ENCODE assay signal across 26 cellular contexts in genomic region chr12:69002969-69003368, GRCh38.
"Had no signal": no experiment of that assay in that cellular context is flagged by ENCODE, and none has a peak within 500 bp of the region (broad histone marks: within the 10 kb centered on the region; RNA-seq: fewer than 3 reads in every experiment).

No MANE protein-coding gene starts in this region.

- H3K27ac ChIP-seq: esophagus squamous epithelium, prostate gland, right atrium auricular region, testis, tibial artery, upper lobe of right lung, uterus had no signal

- H3K27me3 ChIP-seq: esophagus squamous epithelium, right atrium auricular region, testis, tibial artery, upper lobe of right lung, uterus had no signal

- ATAC-seq: effector memory CD8-positive, alpha-beta T cell; naive thymus-derived CD4-positive, alpha-beta T cell; sciatic nerve; upper lobe of right lung had no signal

- H3K4me1 ChIP-seq: prostate gland, testis, uterus had no signal

- H3K9me3 ChIP-seq: esophagus squamous epithelium, prostate gland, right atrium auricular region, testis, tibial artery, upper lobe of right lung, uterus had no signal

- H3K4me3 ChIP-seq: esophagus squamous epithelium, lung, prostate gland, right atrium auricular region, smooth muscle cell, testis, tibial artery, upper lobe of right lung, uterus had no signal

- DNase-seq: cortex of kidney; effector memory CD8-positive, alpha-beta T cell; erythroblast; esophagus squamous epithelium; hypothalamus; immature natural killer cell; islet precursor cell; kidney glomerular epithelial cell; naive thymus-derived CD4-positive, alpha-beta T cell; nephron progenitor cell; nucleus accumbens; stimulated activated CD4-positive, alpha-beta T cell treated with anti-CD3 and anti-CD28 coated beads, Interleukin-12 subunit alpha, Interleukin-12 subunit beta, amount 100 ng/mL, for 4 hours; stimulated activated CD4-positive, alpha-beta T cell treated with anti-CD3 and anti-CD28 coated beads, Interleukin-1b, Interleukin-23, amount 100 ng/mL, for 48 hours; stimulated activated CD4-positive, alpha-beta T cell treated with anti-CD3 and anti-CD28 coated beads, Interleukin-4, amount 100 ng/mL, for 1 hour; stimulated activated CD8-positive, alpha-beta memory T cell treated with anti-CD3 and anti-CD28 coated beads, Interleukin-4, amount 100 ng/mL, for 48 hours; stimulated activated naive CD4-positive, alpha-beta T cell treated with Interleukin-2 at 50 U/mL for 16 hours; substantia nigra; testis; tibial artery; upper lobe of right lung; uterus had no signal

- H3K4me2 ChIP-seq: smooth muscle cell had no signal

- H3K36me3 ChIP-seq: esophagus squamous epithelium, prostate gland, right atrium auricular region, tibial artery, upper lobe of right lung, uterus had no signal
